ENCODE assay signal across 12 cellular contexts in genomic region chrX:112043997-112044396, GRCh38. TPM values are rescaled to one million over a fixed set of nuclear protein-coding genes. Genes with fewer than 3 reads are reported as not detected.
A peak's percentile ranks its signal among the peaks of the same experiment; 100 is the strongest.
DNase-seq lines count a peak whose midpoint lies in the region; ATAC-seq and TF ChIP-seq lines count a peak whose summit lies in the region.
"Had no signal": no experiment of that assay in that cellular context is flagged by ENCODE, and none has a peak within 500 bp of the region (broad histone marks: within the 10 kb centered on the region; RNA-seq: fewer than 3 reads in every experiment).

No MANE protein-coding gene starts in this region.

- no peak for ATAC-seq in HG02970 (IDR thresholded peaks at IDR 0.05; ENCODE audit: low FRiP score, unreplicated experiment)

- no peak for TF ChIP-seq POLR2A in NB4 (IDR thresholded peaks at IDR 0.05; ENCODE audit: extremely low read depth, insufficient read length)

- H3K4me3 ChIP-seq in NB4 (ENCODE audit: low read depth, low read length) = no peak overlapping the region
- H3K4me3 ChIP-seq in choroid plexus epithelial cell (ENCODE audit: low read depth, low read length) = no peak overlapping the region
- H3K4me3 ChIP-seq: esophagus squamous epithelium had no signal

- DNase-seq in NCI-H748 (lab: John Stamatoyannopoulos, UW; ENCODE audit: unreplicated experiment) (peak; percentile 7), NCI-H748 treated with DMSO at 0.1 percent for 48 hours (lab: John Stamatoyannopoulos, UW) (no peak), NB4 (ENCODE audit: low read depth) (peak; percentile 13), choroid plexus epithelial cell (ENCODE audit: low read depth) (peak; percentile 3), renal cortical epithelial cell (ENCODE audit: low read depth) (peak; percentile 29), AML-193 (lab: John Stamatoyannopoulos, UW) (no peak), cerebellum (ENCODE audit: low spot score) (no peak)
- DNase-seq: activated CD4-positive, alpha-beta T cell treated with anti-CD3 and anti-CD28 coated beads for 48 hours; esophagus squamous epithelium; NCI-H774; stimulated activated CD4-positive, alpha-beta T cell treated with anti-CD3 and anti-CD28 coated beads, Interleukin-4, amount 100 ng/mL, for 24 hours had no signal

- TF ChIP-seq CTCF in NB4 (IDR thresholded peaks at IDR 0.05; ENCODE audit: low read depth, low read length) = peak; percentile 2
- TF ChIP-seq CTCF in choroid plexus epithelial cell (conservative IDR thresholded peaks at IDR 0.05; ENCODE audit: low read depth, low read length) = no peak

RNA-seq across cellular contexts. Expression of gene TRPC5, which starts 38.6 kb away (rescaled TPM):
- total RNA-seq in renal cortical epithelial cell (not detected in 2 replicates), cerebellum (6.1 TPM)
- total RNA-seq: esophagus squamous epithelium had no signal

RNA-seq across cellular contexts. Expression of gene RTL4, which starts 38.8 kb away (rescaled TPM):
- total RNA-seq in renal cortical epithelial cell (not detected in 2 replicates), cerebellum (not detected)
- total RNA-seq: esophagus squamous epithelium had no signal

Comparison
In these comparisons a context has a peak if more than half of its experiments do, and no peak if none do; other contexts are left out.
1. DNase-seq: peak in NCI-H748 (single experiment), NB4 (single experiment), choroid plexus epithelial cell (single experiment) and renal cortical epithelial cell (single experiment); none in NCI-H748 treated with DMSO at 0.1 percent for 48 hours (single experiment), AML-193 (0 of 2) and cerebellum (single experiment).